1 cellular context compared by ENCODE assay signal in genomic region chr10:16030562-16030961, GRCh38.
TF ChIP-seq lines count a peak whose summit lies in the region.

No MANE protein-coding gene starts in this region.

TF ChIP-seq in GM23338, 12 proteins besides CTCF, POLR2A, EP300 and RAD21 (continued from another document):
- no peak for TF ChIP-seq ZNF462 (CRISPR knock-in tag; IDR thresholded peaks at IDR 0.05)
